ENCODE assay signal across 1 cellular context in the genomic region with DNA sequence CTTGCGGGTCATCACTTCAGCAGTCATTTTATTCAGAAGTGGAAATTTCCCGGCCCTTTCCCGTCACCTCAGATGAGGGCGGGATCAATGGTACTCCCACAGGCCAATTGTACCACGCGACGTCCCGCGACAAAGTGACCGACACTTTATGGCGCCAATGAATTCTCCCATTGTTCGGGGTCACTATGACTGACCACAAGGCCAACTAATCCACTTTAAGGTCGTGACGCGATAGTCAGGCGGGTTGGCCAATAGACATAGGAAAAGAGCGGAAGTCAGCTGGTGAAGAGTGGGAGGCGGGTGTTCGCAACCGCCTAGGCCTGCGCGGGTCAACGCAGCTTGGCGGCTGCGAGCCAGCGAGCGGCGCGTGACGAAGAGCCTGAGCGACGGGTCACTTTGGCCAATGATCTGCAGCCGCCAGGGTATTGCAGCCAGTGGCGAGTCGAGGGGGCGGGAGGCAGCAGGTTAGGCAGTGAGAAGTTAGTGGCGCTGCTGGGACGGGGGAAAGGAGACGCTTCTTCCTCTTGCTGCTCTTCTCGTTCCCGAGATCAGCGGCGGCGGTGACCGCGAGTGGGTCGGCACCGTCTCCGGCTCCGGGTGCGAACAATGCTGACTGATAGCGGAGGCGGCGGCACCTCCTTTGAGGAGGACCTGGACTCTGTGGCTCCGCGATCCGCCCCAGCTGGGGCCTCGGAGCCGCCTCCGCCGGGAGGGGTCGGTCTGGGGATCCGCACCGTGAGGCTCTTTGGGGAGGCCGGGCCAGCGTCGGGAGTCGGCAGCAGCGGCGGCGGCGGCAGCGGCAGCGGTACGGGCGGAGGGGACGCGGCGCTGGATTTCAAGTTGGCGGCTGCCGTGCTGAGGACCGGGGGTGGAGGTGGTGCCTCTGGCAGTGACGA.
TF ChIP-seq lines count a peak whose summit lies in the region.

A gene with protein sequence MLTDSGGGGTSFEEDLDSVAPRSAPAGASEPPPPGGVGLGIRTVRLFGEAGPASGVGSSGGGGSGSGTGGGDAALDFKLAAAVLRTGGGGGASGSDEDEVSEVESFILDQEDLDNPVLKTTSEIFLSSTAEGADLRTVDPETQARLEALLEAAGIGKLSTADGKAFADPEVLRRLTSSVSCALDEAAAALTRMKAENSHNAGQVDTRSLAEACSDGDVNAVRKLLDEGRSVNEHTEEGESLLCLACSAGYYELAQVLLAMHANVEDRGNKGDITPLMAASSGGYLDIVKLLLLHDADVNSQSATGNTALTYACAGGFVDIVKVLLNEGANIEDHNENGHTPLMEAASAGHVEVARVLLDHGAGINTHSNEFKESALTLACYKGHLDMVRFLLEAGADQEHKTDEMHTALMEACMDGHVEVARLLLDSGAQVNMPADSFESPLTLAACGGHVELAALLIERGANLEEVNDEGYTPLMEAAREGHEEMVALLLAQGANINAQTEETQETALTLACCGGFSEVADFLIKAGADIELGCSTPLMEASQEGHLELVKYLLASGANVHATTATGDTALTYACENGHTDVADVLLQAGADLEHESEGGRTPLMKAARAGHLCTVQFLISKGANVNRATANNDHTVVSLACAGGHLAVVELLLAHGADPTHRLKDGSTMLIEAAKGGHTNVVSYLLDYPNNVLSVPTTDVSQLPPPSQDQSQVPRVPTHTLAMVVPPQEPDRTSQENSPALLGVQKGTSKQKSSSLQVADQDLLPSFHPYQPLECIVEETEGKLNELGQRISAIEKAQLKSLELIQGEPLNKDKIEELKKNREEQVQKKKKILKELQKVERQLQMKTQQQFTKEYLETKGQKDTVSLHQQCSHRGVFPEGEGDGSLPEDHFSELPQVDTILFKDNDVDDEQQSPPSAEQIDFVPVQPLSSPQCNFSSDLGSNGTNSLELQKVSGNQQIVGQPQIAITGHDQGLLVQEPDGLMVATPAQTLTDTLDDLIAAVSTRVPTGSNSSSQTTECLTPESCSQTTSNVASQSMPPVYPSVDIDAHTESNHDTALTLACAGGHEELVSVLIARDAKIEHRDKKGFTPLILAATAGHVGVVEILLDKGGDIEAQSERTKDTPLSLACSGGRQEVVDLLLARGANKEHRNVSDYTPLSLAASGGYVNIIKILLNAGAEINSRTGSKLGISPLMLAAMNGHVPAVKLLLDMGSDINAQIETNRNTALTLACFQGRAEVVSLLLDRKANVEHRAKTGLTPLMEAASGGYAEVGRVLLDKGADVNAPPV (N-terminal part only) (plus strand): TSS at position 472 of the 896 bp plus-strand sequence. CDS start 135 bp downstream, at position 607.

TF ChIP-seq in K562, 482 proteins besides CTCF, POLR2A, EP300 and RAD21 (continued from another document and continues in another):
- TF ChIP-seq ZNF76 (CRISPR knock-in tag; IDR thresholded peaks at IDR 0.05; ENCODE audit: borderline replicate concordance) (0 out of 2 replicates have a peak, but pooled peaks have one; percentile 45), ZNF23 (CRISPR knock-in tag; IDR thresholded peaks at IDR 0.05) (no peak), JUND (IDR thresholded peaks at IDR 0.05; ENCODE audit: borderline replicate concordance, low read depth, low read length) (no peak; the same call in 1 of the 2 replicates), JUND (tag; IDR thresholded peaks at IDR 0.05; ENCODE audit: borderline replicate concordance, low read depth, low read length) (no peak), ZFPM2 (CRISPR knock-in tag; IDR thresholded peaks at IDR 0.05) (no peak), ZNF431 (CRISPR knock-in tag; IDR thresholded peaks at IDR 0.05) (0 out of 2 replicates have a peak, but pooled peaks have one; percentile 66), ZNF77 (CRISPR knock-in tag; IDR thresholded peaks at IDR 0.05) (no peak), LCOR (CRISPR knock-in tag; IDR thresholded peaks at IDR 0.05) (no peak), POLR2AphosphoS2 (IDR thresholded peaks at IDR 0.05; ENCODE audit: low read length) (no peak), SAFB2 (IDR thresholded peaks at IDR 0.05; ENCODE audit: borderline replicate concordance, low read depth, low read length, severe bottlenecking) (no peak), HIVEP1 (CRISPR knock-in tag; IDR thresholded peaks at IDR 0.05) (no peak), MTA2 (IDR thresholded peaks at IDR 0.05; ENCODE audit: low read depth) (no peak), SMAD1 (IDR thresholded peaks at IDR 0.05; ENCODE audit: low read depth, low read length, partially characterized antibody) (no peak), TGIF2 (CRISPR knock-in tag; IDR thresholded peaks at IDR 0.05) (no peak), ZNF830 (CRISPR knock-in tag; IDR thresholded peaks at IDR 0.05) (no peak), SRSF3 (IDR thresholded peaks at IDR 0.05; ENCODE audit: insufficient read depth, low read length) (no peak), CC2D1A (IDR thresholded peaks at IDR 0.05) (no peak), BDP1 (IDR thresholded peaks at IDR 0.05; ENCODE audit: insufficient read depth, insufficient read length) (no peak), DACH1 (IDR thresholded peaks at IDR 0.05; ENCODE audit: partially characterized antibody) (peak; percentile 87), ZNF75A (CRISPR knock-in tag; IDR thresholded peaks at IDR 0.05) (no peak), KLF16 (IDR thresholded peaks at IDR 0.05) (no peak), ETV6 (IDR thresholded peaks at IDR 0.05; ENCODE audit: borderline replicate concordance in 1 of 2, low read depth in 2 of 2, low read length in 1 of 2) (no peak), ETV6 (CRISPR knock-in tag; IDR thresholded peaks at IDR 0.05; ENCODE audit: borderline replicate concordance) (0 out of 2 replicates have a peak, but pooled peaks have one; percentile 11), ZC3H8 (IDR thresholded peaks at IDR 0.05) (no peak), ZSCAN32 (CRISPR knock-in tag; IDR thresholded peaks at IDR 0.05) (0 out of 2 replicates have a peak, but pooled peaks have one; percentile 30), NFE2L1 (tag; IDR thresholded peaks at IDR 0.05; ENCODE audit: borderline replicate concordance, low read depth) (no peak), HCFC1 (IDR thresholded peaks at IDR 0.05; ENCODE audit: low read depth, low read length) (peak; percentile 61), ZNF263 (CRISPR knock-in tag; IDR thresholded peaks at IDR 0.05; ENCODE audit: borderline replicate concordance) (peak; percentile 73; the same call in 1 of the 2 replicates), ILK (tag; IDR thresholded peaks at IDR 0.05; ENCODE audit: borderline replicate concordance, low read depth) (no peak), XRCC5 (IDR thresholded peaks at IDR 0.05; ENCODE audit: low read depth, low read length) (peak; percentile 61; the same call in 1 of the 2 replicates), NFIC (IDR thresholded peaks at IDR 0.05) (peak; percentile 90), CXXC5 (CRISPR knock-in tag; IDR thresholded peaks at IDR 0.05) (peak; percentile 95), ZNF695 (CRISPR knock-in tag; IDR thresholded peaks at IDR 0.05) (no peak), CAMTA2 (CRISPR knock-in tag; conservative IDR thresholded peaks at IDR 0.05) (no peak)
- TF ChIP-seq, protein P1, sequence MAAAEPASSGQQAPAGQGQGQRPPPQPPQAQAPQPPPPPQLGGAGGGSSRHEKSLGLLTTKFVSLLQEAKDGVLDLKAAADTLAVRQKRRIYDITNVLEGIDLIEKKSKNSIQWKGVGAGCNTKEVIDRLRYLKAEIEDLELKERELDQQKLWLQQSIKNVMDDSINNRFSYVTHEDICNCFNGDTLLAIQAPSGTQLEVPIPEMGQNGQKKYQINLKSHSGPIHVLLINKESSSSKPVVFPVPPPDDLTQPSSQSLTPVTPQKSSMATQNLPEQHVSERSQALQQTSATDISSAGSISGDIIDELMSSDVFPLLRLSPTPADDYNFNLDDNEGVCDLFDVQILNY (CRISPR knock-in tag; IDR thresholded peaks at IDR 0.05): no peak
- TF ChIP-seq, protein P2, sequence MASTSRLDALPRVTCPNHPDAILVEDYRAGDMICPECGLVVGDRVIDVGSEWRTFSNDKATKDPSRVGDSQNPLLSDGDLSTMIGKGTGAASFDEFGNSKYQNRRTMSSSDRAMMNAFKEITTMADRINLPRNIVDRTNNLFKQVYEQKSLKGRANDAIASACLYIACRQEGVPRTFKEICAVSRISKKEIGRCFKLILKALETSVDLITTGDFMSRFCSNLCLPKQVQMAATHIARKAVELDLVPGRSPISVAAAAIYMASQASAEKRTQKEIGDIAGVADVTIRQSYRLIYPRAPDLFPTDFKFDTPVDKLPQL (IDR thresholded peaks at IDR 0.05; ENCODE audit: extremely low read depth, insufficient read length): no peak
- TF ChIP-seq, protein P3, sequence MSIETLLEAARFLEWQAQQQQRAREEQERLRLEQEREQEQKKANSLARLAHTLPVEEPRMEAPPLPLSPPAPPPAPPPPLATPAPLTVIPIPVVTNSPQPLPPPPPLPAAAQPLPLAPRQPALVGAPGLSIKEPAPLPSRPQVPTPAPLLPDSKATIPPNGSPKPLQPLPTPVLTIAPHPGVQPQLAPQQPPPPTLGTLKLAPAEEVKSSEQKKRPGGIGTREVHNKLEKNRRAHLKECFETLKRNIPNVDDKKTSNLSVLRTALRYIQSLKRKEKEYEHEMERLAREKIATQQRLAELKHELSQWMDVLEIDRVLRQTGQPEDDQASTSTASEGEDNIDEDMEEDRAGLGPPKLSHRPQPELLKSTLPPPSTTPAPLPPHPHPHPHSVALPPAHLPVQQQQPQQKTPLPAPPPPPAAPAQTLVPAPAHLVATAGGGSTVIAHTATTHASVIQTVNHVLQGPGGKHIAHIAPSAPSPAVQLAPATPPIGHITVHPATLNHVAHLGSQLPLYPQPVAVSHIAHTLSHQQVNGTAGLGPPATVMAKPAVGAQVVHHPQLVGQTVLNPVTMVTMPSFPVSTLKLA (conservative IDR thresholded peaks at IDR 0.05): peak; percentile 87 to 88
- TF ChIP-seq, protein P4, sequence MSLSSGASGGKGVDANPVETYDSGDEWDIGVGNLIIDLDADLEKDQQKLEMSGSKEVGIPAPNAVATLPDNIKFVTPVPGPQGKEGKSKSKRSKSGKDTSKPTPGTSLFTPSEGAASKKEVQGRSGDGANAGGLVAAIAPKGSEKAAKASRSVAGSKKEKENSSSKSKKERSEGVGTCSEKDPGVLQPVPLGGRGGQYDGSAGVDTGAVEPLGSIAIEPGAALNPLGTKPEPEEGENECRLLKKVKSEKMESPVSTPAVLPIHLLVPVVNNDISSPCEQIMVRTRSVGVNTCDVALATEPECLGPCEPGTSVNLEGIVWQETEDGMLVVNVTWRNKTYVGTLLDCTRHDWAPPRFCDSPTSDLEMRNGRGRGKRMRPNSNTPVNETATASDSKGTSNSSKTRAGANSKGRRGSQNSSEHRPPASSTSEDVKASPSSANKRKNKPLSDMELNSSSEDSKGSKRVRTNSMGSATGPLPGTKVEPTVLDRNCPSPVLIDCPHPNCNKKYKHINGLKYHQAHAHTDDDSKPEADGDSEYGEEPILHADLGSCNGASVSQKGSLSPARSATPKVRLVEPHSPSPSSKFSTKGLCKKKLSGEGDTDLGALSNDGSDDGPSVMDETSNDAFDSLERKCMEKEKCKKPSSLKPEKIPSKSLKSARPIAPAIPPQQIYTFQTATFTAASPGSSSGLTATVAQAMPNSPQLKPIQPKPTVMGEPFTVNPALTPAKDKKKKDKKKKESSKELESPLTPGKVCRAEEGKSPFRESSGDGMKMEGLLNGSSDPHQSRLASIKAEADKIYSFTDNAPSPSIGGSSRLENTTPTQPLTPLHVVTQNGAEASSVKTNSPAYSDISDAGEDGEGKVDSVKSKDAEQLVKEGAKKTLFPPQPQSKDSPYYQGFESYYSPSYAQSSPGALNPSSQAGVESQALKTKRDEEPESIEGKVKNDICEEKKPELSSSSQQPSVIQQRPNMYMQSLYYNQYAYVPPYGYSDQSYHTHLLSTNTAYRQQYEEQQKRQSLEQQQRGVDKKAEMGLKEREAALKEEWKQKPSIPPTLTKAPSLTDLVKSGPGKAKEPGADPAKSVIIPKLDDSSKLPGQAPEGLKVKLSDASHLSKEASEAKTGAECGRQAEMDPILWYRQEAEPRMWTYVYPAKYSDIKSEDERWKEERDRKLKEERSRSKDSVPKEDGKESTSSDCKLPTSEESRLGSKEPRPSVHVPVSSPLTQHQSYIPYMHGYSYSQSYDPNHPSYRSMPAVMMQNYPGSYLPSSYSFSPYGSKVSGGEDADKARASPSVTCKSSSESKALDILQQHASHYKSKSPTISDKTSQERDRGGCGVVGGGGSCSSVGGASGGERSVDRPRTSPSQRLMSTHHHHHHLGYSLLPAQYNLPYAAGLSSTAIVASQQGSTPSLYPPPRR (CRISPR knock-in tag; IDR thresholded peaks at IDR 0.05; ENCODE audit: borderline replicate concordance): 0 out of 2 replicates have a peak, but pooled peaks have one; percentile 32
- TF ChIP-seq, protein P5, sequence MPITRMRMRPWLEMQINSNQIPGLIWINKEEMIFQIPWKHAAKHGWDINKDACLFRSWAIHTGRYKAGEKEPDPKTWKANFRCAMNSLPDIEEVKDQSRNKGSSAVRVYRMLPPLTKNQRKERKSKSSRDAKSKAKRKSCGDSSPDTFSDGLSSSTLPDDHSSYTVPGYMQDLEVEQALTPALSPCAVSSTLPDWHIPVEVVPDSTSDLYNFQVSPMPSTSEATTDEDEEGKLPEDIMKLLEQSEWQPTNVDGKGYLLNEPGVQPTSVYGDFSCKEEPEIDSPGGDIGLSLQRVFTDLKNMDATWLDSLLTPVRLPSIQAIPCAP (CRISPR knock-in tag; IDR thresholded peaks at IDR 0.05; ENCODE audit: borderline replicate concordance): no peak
- TF ChIP-seq, protein P6, sequence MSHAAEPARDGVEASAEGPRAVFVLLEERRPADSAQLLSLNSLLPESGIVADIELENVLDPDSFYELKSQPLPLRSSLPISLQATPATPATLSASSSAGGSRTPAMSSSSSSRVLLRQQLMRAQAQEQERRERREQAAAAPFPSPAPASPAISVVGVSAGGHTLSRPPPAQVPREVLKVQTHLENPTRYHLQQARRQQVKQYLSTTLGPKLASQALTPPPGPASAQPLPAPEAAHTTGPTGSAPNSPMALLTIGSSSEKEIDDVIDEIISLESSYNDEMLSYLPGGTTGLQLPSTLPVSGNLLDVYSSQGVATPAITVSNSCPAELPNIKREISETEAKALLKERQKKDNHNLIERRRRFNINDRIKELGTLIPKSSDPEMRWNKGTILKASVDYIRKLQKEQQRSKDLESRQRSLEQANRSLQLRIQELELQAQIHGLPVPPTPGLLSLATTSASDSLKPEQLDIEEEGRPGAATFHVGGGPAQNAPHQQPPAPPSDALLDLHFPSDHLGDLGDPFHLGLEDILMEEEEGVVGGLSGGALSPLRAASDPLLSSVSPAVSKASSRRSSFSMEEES (CRISPR knock-in tag; IDR thresholded peaks at IDR 0.05): peak; percentile 24
- TF ChIP-seq, protein P7, sequence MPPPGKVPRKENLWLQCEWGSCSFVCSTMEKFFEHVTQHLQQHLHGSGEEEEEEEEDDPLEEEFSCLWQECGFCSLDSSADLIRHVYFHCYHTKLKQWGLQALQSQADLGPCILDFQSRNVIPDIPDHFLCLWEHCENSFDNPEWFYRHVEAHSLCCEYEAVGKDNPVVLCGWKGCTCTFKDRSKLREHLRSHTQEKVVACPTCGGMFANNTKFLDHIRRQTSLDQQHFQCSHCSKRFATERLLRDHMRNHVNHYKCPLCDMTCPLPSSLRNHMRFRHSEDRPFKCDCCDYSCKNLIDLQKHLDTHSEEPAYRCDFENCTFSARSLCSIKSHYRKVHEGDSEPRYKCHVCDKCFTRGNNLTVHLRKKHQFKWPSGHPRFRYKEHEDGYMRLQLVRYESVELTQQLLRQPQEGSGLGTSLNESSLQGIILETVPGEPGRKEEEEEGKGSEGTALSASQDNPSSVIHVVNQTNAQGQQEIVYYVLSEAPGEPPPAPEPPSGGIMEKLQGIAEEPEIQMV (tag; conservative IDR thresholded peaks at IDR 0.05; ENCODE audit: low read depth): no peak
- TF ChIP-seq, protein P8, sequence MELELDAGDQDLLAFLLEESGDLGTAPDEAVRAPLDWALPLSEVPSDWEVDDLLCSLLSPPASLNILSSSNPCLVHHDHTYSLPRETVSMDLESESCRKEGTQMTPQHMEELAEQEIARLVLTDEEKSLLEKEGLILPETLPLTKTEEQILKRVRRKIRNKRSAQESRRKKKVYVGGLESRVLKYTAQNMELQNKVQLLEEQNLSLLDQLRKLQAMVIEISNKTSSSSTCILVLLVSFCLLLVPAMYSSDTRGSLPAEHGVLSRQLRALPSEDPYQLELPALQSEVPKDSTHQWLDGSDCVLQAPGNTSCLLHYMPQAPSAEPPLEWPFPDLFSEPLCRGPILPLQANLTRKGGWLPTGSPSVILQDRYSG (tag; conservative IDR thresholded peaks at IDR 0.05; ENCODE audit: low read depth): no peak
